ENCODE assay signal across 8 cellular contexts in genomic region chr1:165114022-165114888, GRCh38.
DNase-seq lines count a peak whose midpoint lies in the region; ATAC-seq and TF ChIP-seq lines count a peak whose summit lies in the region.

No MANE protein-coding gene starts in this region.

- intact Hi-C loops in mucosa of descending colon (cut with DNase I, micrococcal nuclease), result no loop called here

- DNase-seq in SIG-M5 treated with dmso at 0.1 percent for 504 hours (lab: John Stamatoyannopoulos, UW; ENCODE audit: unreplicated experiment), result peak; percentile 21
- DNase-seq in SIG-M5 (lab: John Stamatoyannopoulos, UW), result no peak
- peak; percentile 49 for DNase-seq in KBM-7
- DNase-seq in OCI-M1 (lab: John Stamatoyannopoulos, UW), result peak; percentile 76
- peak; percentile 64 for DNase-seq in dermis blood vessel endothelial cell
- peak in 1 of 3 donors; percentile 79 for DNase-seq in mucosa of descending colon
- no peak for DNase-seq in effector memory CD4-positive, alpha-beta T cell

- no peaks in the 10 kb centered on the region for H3K36me3 ChIP-seq in mucosa of descending colon (ENCODE audit: low read depth)
- no peaks in the 10 kb centered on the region for H3K36me3 ChIP-seq in effector memory CD4-positive, alpha-beta T cell (ENCODE audit: control insufficient read depth, insufficient read depth, low read length)

- in situ Hi-C loops in KBM-7 (cut with MboI; ENCODE audit: low pct_unique_long_range_greater_than_20kb, low sequenced_read_pairs), result no loop called here

- H3K27me3 ChIP-seq in effector memory CD4-positive, alpha-beta T cell (replicated peaks; ENCODE audit: control insufficient read depth, insufficient read depth, low read length, poor library complexity, severe bottlenecking), result peaks cover 3% of the 10 kb centered on the region

- no peak overlapping the region for H3K4me3 ChIP-seq in mucosa of descending colon
- no peak overlapping the region for H3K4me3 ChIP-seq in effector memory CD4-positive, alpha-beta T cell (ENCODE audit: insufficient read depth, low read depth, low read length, poor library complexity, severe bottlenecking)

- TF ChIP-seq CTCF in mucosa of descending colon (IDR thresholded peaks at IDR 0.05), result no peak

- ATAC-seq in mucosa of descending colon, result peak; percentile 25
- no peak for ATAC-seq in GM18907 (IDR thresholded peaks at IDR 0.05; ENCODE audit: unreplicated experiment)

- no peaks in the 10 kb centered on the region for H3K9me3 ChIP-seq in mucosa of descending colon
- no peaks in the 10 kb centered on the region for H3K9me3 ChIP-seq in effector memory CD4-positive, alpha-beta T cell (ENCODE audit: control insufficient read depth, low read length)

- no peak overlapping the region for H3K27ac ChIP-seq in effector memory CD4-positive, alpha-beta T cell (ENCODE audit: insufficient read depth, low read length, poor library complexity, severe bottlenecking)

- no peaks in the 10 kb centered on the region for H3K4me1 ChIP-seq in mucosa of descending colon (ENCODE audit: low read depth)
- H3K4me1 ChIP-seq in effector memory CD4-positive, alpha-beta T cell (ENCODE audit: control insufficient read depth, insufficient read depth, low read length, poor library complexity, severe bottlenecking), result no peaks in the 10 kb centered on the region

Comparison
In these comparisons a context has a peak if more than half of its experiments do, and no peak if none do; other contexts are left out.
1. DNase-seq: peak in SIG-M5 treated with dmso at 0.1 percent for 504 hours (single experiment), KBM-7 (single experiment), OCI-M1 (single experiment) and dermis blood vessel endothelial cell (single experiment); none in SIG-M5 (single experiment) and effector memory CD4-positive, alpha-beta T cell (0 of 3).